Comparison of ENCODE assay signal across 27 cellular contexts in genomic region chr11:74773481-74773880, GRCh38. TPM values are rescaled to one million over a fixed set of nuclear protein-coding genes. Genes with fewer than 3 reads are reported as not detected.
"Had no signal": no experiment of that assay in that cellular context is flagged by ENCODE, and none has a peak within 500 bp of the region (broad histone marks: within the 10 kb centered on the region; RNA-seq: fewer than 3 reads in every experiment).

No MANE protein-coding gene starts in this region.

- H3K27ac Mint-ChIP-seq: activated CD4-positive, alpha-beta T cell treated with anti-CD3 and anti-CD28 coated beads, Interleukin-2, amount 10 ng/mL, durations not matched to agents 24 days and 14 days; activated CD8-positive, alpha-beta T cell treated with anti-CD3 and anti-CD28 coated beads, Interleukin-2, amount 10 ng/mL, durations not matched to agents 7 days and 5 days; activated naive CD4-positive, alpha-beta T cell treated with anti-CD3 and anti-CD28 coated beads for 36 hours; activated T-cell treated with anti-CD3 and anti-CD28 coated beads, Interleukin-2, amount 50 U/mL, for 24 hours; dendritic cell treated with granulocyte-macrophage colony-stimulating factor and Interleukin-4, amounts not matched to agents 40 ng/mL and 50 ng/mL, for 4 days; stimulated activated memory B cell treated with anti-CD40 and anti-IgM and Interleukin-4, amounts not matched to agents 10 μg/mL and 1 μg/mL and 100 μg/mL, for 72 hours; T-cell had no signal

- DNase-seq: activated CD4-positive, alpha-beta T cell treated with anti-CD3 and anti-CD28 coated beads, Interleukin-2, amount 10 ng/mL, durations not matched to agents 24 days and 14 days; activated CD4-positive, CD25-positive, alpha-beta regulatory T cell; activated CD8-positive, alpha-beta T cell treated with anti-CD3 and anti-CD28 coated beads, Interleukin-2, amount 10 ng/mL, durations not matched to agents 7 days and 5 days; activated naive CD4-positive, alpha-beta T cell treated with anti-CD3 and anti-CD28 coated beads for 36 hours; activated T-cell treated with anti-CD3 and anti-CD28 coated beads, Interleukin-2, amount 50 U/mL, for 24 hours; aorta; effector memory CD4-positive, alpha-beta T cell; esophagus squamous epithelium; foreskin melanocyte; glutamatergic neuron; hypothalamus; natural killer cell; pancreas; spleen; stimulated activated CD4-positive, alpha-beta T cell treated with anti-CD3 and anti-CD28 coated beads, Interleukin-4, amount 100 ng/mL, for 4 hours; T-cell; T-helper 9 cell; upper lobe of left lung had no signal

- H3K27me3 Mint-ChIP-seq: activated CD4-positive, alpha-beta T cell treated with anti-CD3 and anti-CD28 coated beads, Interleukin-2, amount 10 ng/mL, durations not matched to agents 24 days and 14 days; activated T-cell treated with anti-CD3 and anti-CD28 coated beads, Interleukin-2, amount 50 U/mL, for 24 hours; dendritic cell treated with granulocyte-macrophage colony-stimulating factor and Interleukin-4, amounts not matched to agents 40 ng/mL and 50 ng/mL, for 4 days; stimulated activated memory B cell treated with anti-CD40 and anti-IgM and Interleukin-4, amounts not matched to agents 10 μg/mL and 1 μg/mL and 100 μg/mL, for 72 hours; T-cell had no signal

- FAIRE-seq: endothelial cell of umbilical vein, keratinocyte, pancreas had no signal

- H3K27me3 ChIP-seq: breast epithelium, esophagus squamous epithelium, pancreas, spleen, upper lobe of left lung had no signal

- ATAC-seq: activated CD8-positive, alpha-beta T cell treated with anti-CD3 and anti-CD28 coated beads, Interleukin-2, amount 10 ng/mL, durations not matched to agents 7 days and 5 days; natural killer cell; pancreas; sciatic nerve; stimulated activated memory B cell treated with anti-CD40 and anti-IgM and Interleukin-4, amounts not matched to agents 10 μg/mL and 1 μg/mL and 100 μg/mL, for 72 hours; T-cell had no signal

- H3K36me3 Mint-ChIP-seq: natural killer cell had no signal

- H3K9me3 ChIP-seq: breast epithelium, esophagus squamous epithelium, pancreas, spleen, thoracic aorta, upper lobe of left lung had no signal

- H3K4me3 ChIP-seq: breast epithelium, esophagus squamous epithelium, lung, pancreas, spleen, thoracic aorta, upper lobe of left lung had no signal

- H3K4me3 Mint-ChIP-seq: activated CD4-positive, alpha-beta T cell treated with anti-CD3 and anti-CD28 coated beads, Interleukin-2, amount 10 ng/mL, durations not matched to agents 24 days and 14 days; activated CD8-positive, alpha-beta T cell treated with anti-CD3 and anti-CD28 coated beads, Interleukin-2, amount 10 ng/mL, durations not matched to agents 7 days and 5 days; activated naive CD4-positive, alpha-beta T cell treated with anti-CD3 and anti-CD28 coated beads for 36 hours; activated T-cell treated with anti-CD3 and anti-CD28 coated beads, Interleukin-2, amount 50 U/mL, for 24 hours; dendritic cell treated with granulocyte-macrophage colony-stimulating factor and Interleukin-4, amounts not matched to agents 40 ng/mL and 50 ng/mL, for 4 days; natural killer cell; stimulated activated memory B cell treated with anti-CD40 and anti-IgM and Interleukin-4, amounts not matched to agents 10 μg/mL and 1 μg/mL and 100 μg/mL, for 72 hours; T-cell had no signal

- H3K36me3 ChIP-seq: breast epithelium, esophagus squamous epithelium, pancreas, thoracic aorta, upper lobe of left lung had no signal

- H3K9me3 Mint-ChIP-seq: activated CD4-positive, alpha-beta T cell treated with anti-CD3 and anti-CD28 coated beads, Interleukin-2, amount 10 ng/mL, durations not matched to agents 24 days and 14 days; activated naive CD4-positive, alpha-beta T cell treated with anti-CD3 and anti-CD28 coated beads for 36 hours; activated T-cell treated with anti-CD3 and anti-CD28 coated beads, Interleukin-2, amount 50 U/mL, for 24 hours; dendritic cell treated with granulocyte-macrophage colony-stimulating factor and Interleukin-4, amounts not matched to agents 40 ng/mL and 50 ng/mL, for 4 days; natural killer cell; stimulated activated memory B cell treated with anti-CD40 and anti-IgM and Interleukin-4, amounts not matched to agents 10 μg/mL and 1 μg/mL and 100 μg/mL, for 72 hours; T-cell had no signal

- H3K4me1 ChIP-seq: breast epithelium had no signal

- H3K27ac ChIP-seq: breast epithelium, esophagus squamous epithelium, pancreas, spleen, thoracic aorta, upper lobe of left lung had no signal

RNA-seq across cellular contexts. Expression of gene CHRDL2, which starts 42.3 kb away (rescaled TPM):
- total RNA-seq: activated CD4-positive, alpha-beta T cell treated with anti-CD3 and anti-CD28 coated beads, Interleukin-2, amount 10 ng/mL, durations not matched to agents 24 days and 14 days; activated CD8-positive, alpha-beta T cell treated with anti-CD3 and anti-CD28 coated beads, Interleukin-2, amount 10 ng/mL, durations not matched to agents 7 days and 5 days; activated naive CD4-positive, alpha-beta T cell treated with anti-CD3 and anti-CD28 coated beads for 36 hours; cerebellum; endothelial cell of umbilical vein; natural killer cell had no signal
- polyA plus RNA-seq: endothelial cell of umbilical vein, keratinocyte had no signal
